Comparison of ENCODE assay signal across 16 cellular contexts in genomic region chr15:65962187-65962586, GRCh38.
DNase-seq lines count a peak whose midpoint lies in the region; ATAC-seq and TF ChIP-seq lines count a peak whose summit lies in the region.
"Had no signal": no experiment of that assay in that cellular context is flagged by ENCODE, and none has a peak within 500 bp of the region (broad histone marks: within the 10 kb centered on the region; RNA-seq: fewer than 3 reads in every experiment).

No MANE protein-coding gene starts in this region.

- no TSS peak for BruUV-seq in PC-3 (replicated peaks; lab: Mats Ljungman, UMichigan)

- H3K4me3 ChIP-seq in PC-3 (ENCODE audit: low read length) (no peak overlapping the region), epithelial cell of esophagus (ENCODE audit: low read length) (no peak overlapping the region), retinal pigment epithelial cell (ENCODE audit: low read length) (no peak overlapping the region)
- H3K4me3 ChIP-seq: Peyer's patch had no signal

- no peak overlapping the region for H3K4me2 ChIP-seq in PC-3 (ENCODE audit: low read length)

- H2AFZ ChIP-seq in PC-3 (ENCODE audit: low read length) = no peak overlapping the region

- peaks cover 2% of the 10 kb centered on the region; the same call in 1 of the 2 replicates for H3K27me3 ChIP-seq in PC-3 (ENCODE audit: low read length)
- H3K27me3 ChIP-seq: Peyer's patch had no signal

- H3F3A ChIP-seq in PC-3 (ENCODE audit: low read length, unreplicated experiment) = no peaks in the 10 kb centered on the region

- no peak for DNase-seq in GM10266 (ENCODE audit: extremely low spot score)
- DNase-seq in PC-3 = peak; percentile 21
- peak; percentile 27 for DNase-seq in epithelial cell of esophagus (ENCODE audit: low read depth)
- DNase-seq in retinal pigment epithelial cell (ENCODE audit: low read depth) = no peak
- DNase-seq in NCI-H146 (lab: John Stamatoyannopoulos, UW) = no peak
- DNase-seq in RKO (ENCODE audit: low spot score) = no peak
- no peak for DNase-seq in GM20000 (ENCODE audit: low spot score)
- DNase-seq: activated CD4-positive, alpha-beta T cell treated with anti-CD3 and anti-CD28 coated beads for 48 hours; Caco-2; glutamatergic neuron; H9; NCI-H1694 treated with DMSO at 0.1 percent for 48 hours; NCI-H82; Peyer's patch; stimulated activated naive B cell treated with anti-CD40 and anti-IgM and Interleukin-4, amounts not matched to agents 10 μg/mL and 1 μg/mL and 100 μg/mL, for 72 hours had no signal

- no peak overlapping the region for H3K9ac ChIP-seq in PC-3 (ENCODE audit: low read length)

- POLR2A ChIA-PET in PC-3 (lab: Charles Lee; ENCODE audit: unreplicated experiment) = no interaction called here

- no peaks in the 10 kb centered on the region for H3K79me2 ChIP-seq in PC-3 (ENCODE audit: low read length)

- H3K9me2 ChIP-seq in PC-3 (replicated peaks; ENCODE audit: low read length) = no peaks in the 10 kb centered on the region

- CTCF ChIA-PET in PC-3 (lab: Charles Lee) = no interaction called here

- H3K27ac ChIP-seq in PC-3 (ENCODE audit: low read length) = no peak overlapping the region
- H3K27ac ChIP-seq: Peyer's patch had no signal

- TF ChIP-seq CTCF in GM10266 (IDR thresholded peaks at IDR 0.05; ENCODE audit: control insufficient read depth, insufficient read depth, low read depth, missing control alignments) = peak; percentile 7
- peak; percentile 33 for TF ChIP-seq CTCF in PC-3 (conservative IDR thresholded peaks at IDR 0.05; ENCODE audit: low read depth, low read length)
- peak; percentile 48 for TF ChIP-seq CTCF in epithelial cell of esophagus (IDR thresholded peaks at IDR 0.05; ENCODE audit: insufficient read depth, low read depth, low read length, missing control alignments)
- peak; percentile 21 for TF ChIP-seq CTCF in retinal pigment epithelial cell (conservative IDR thresholded peaks at IDR 0.05; ENCODE audit: low read depth, low read length)
- no peak for TF ChIP-seq CTCF in GM20000 (IDR thresholded peaks at IDR 0.05; ENCODE audit: extremely low read depth, missing control alignments)

- no peaks in the 10 kb centered on the region for H4K20me1 ChIP-seq in PC-3 (ENCODE audit: low read length)

- no peaks in the 10 kb centered on the region for H3K9me3 ChIP-seq in PC-3 (ENCODE audit: low read length)
- H3K9me3 ChIP-seq: Caco-2, Peyer's patch had no signal

- peak; percentile 37 for ATAC-seq in PC-3
- ATAC-seq: sciatic nerve; stimulated activated naive B cell treated with anti-CD40 and anti-IgM and Interleukin-4, amounts not matched to agents 10 μg/mL and 1 μg/mL and 100 μg/mL, for 72 hours had no signal

- H3K4me1 ChIP-seq in PC-3 (ENCODE audit: insufficient read depth, low read length) = no peaks in the 10 kb centered on the region
- H3K4me1 ChIP-seq: Caco-2, Peyer's patch had no signal

- no peaks in the 10 kb centered on the region for H3K36me3 ChIP-seq in PC-3 (ENCODE audit: low read depth, low read length)
- H3K36me3 ChIP-seq: Peyer's patch had no signal

- intact Hi-C loops in PC-3 (cut with micrococcal nuclease) = no loop called here

Comparison
In these comparisons a context has a peak if more than half of its experiments do, and no peak if none do; other contexts are left out.
1. DNase-seq: peak in PC-3 (single experiment) and epithelial cell of esophagus (single experiment); none in GM10266 (single experiment), retinal pigment epithelial cell (single experiment), NCI-H146 (single experiment), RKO (single experiment) and GM20000 (single experiment).